6 cellular contexts compared by ENCODE assay signal in the genomic region with DNA sequence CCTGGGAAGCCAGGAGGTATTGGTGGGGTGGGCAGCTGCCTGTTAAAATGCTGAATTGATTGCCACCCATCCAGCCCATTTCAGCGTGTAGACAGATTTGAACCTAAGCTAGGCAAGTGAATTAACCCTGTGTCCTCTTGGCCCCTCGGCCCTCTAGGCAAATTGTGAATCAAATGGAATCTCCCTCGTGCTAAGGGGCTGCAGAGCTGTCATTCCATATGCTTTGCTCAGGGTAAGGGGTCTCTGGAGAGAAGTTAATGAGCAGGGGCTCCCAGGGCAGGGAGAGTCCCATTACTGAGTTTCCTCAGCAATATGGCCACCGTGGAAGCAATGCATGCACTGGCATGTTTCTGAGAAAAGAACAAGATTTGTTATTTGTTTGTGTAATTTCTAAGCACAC.
"Had no signal": no experiment of that assay in that cellular context is flagged by ENCODE, and none has a peak within 500 bp of the region (broad histone marks: within the 10 kb centered on the region; RNA-seq: fewer than 3 reads in every experiment).

No MANE protein-coding gene starts in this region.

- H3K4me3 ChIP-seq: GM23248, K562 had no signal

- H2AFZ ChIP-seq: GM23248 had no signal

- DNase-seq: GM23248, H9, HCEC 1CT, IMR-90 had no signal

- H3K27ac ChIP-seq: GM23248, HL-60 had no signal

- ATAC-seq: K562 had no signal

- H3K9ac ChIP-seq: GM23248 had no signal
